19 cellular contexts compared by ENCODE assay signal in the genomic region with DNA sequence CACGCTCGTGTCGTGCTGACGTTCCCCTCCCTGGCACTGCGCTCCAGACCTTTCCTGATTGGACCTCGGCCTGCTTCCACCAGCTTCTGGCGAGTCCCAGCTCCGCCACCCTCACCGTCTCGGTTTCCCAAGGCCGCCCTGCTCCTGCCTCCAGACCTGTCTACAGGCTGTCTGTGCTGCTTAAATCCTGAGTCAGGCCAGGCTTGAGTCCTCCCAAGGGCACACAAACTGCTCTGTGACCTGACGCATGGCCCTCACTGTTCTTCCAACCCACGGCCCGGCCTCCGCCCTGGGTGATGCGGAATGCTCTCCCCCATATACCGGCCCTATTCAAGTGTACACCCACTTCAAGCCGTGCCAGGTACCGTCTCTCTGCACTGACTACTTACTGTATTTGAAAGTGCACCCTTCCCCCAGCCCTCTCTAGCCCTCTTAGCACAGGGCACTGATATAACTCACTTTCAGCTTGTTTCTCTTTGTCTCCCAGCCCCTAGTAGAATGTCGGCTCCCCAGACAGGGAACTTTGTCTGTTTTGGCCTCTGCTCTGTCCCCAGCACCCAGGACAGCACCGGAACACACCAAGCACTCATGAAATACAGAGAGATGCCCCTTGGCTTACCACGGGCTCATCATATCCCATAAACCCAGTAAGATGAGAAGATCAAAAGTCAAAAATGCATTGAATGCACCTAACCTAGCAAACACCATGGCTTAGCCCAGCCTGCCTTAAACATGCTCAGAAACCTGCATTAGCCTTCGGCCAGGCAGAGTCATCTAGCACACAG.
"Had no signal": no experiment of that assay in that cellular context is flagged by ENCODE, and none has a peak within 500 bp of the region (broad histone marks: within the 10 kb centered on the region; RNA-seq: fewer than 3 reads in every experiment).

No MANE protein-coding gene starts in this region.

- H3K4me1 ChIP-seq: heart left ventricle, sigmoid colon had no signal

- DNase-seq: activated CD4-positive, alpha-beta T cell treated with anti-CD3 and anti-CD28 coated beads, Interleukin-2, amount 50 U/mL, for 1 hour; activated CD8-positive, alpha-beta memory T cell treated with anti-CD3 and anti-CD28 coated beads for 24 hours; activated gamma-delta T cell; activated T-cell treated with anti-CD3 and anti-CD28 coated beads, Interleukin-2, amount 50 U/mL, for 72 hours; amygdala; left ventricle myocardium superior; naive B cell; sigmoid colon; stimulated activated CD4-positive, alpha-beta T cell treated with anti-CD3 and anti-CD28 coated beads, Interleukin-4, amount 100 ng/mL, for 4 hours; T-cell; T-helper 9 cell had no signal

- H3K4me3 ChIP-seq: heart left ventricle, mucosa of descending colon, sigmoid colon, SK-N-MC, thoracic aorta had no signal

- H3K27ac Mint-ChIP-seq: activated naive CD8-positive, alpha-beta T cell; activated T-cell treated with anti-CD3 and anti-CD28 coated beads, Interleukin-2, amount 50 U/mL, for 72 hours; stimulated activated memory B cell treated with anti-CD40 and anti-IgM and Interleukin-4, amounts not matched to agents 10 μg/mL and 1 μg/mL and 100 μg/mL, for 72 hours; T-cell had no signal

- H3K4me1 Mint-ChIP-seq: naive B cell; stimulated activated memory B cell treated with anti-CD40 and anti-IgM and Interleukin-4, amounts not matched to agents 10 μg/mL and 1 μg/mL and 100 μg/mL, for 72 hours had no signal

- H3K4me3 Mint-ChIP-seq: activated naive CD8-positive, alpha-beta T cell; activated T-cell treated with anti-CD3 and anti-CD28 coated beads, Interleukin-2, amount 50 U/mL, for 72 hours; naive B cell; stimulated activated memory B cell treated with anti-CD40 and anti-IgM and Interleukin-4, amounts not matched to agents 10 μg/mL and 1 μg/mL and 100 μg/mL, for 72 hours; T-cell had no signal

- H3K27me3 ChIP-seq: heart left ventricle, sigmoid colon had no signal

- H3K27ac ChIP-seq: heart left ventricle, neutrophil, sigmoid colon, SK-N-MC, thoracic aorta had no signal

- H3K36me3 ChIP-seq: neutrophil had no signal

- H3K9me3 Mint-ChIP-seq: naive B cell; stimulated activated memory B cell treated with anti-CD40 and anti-IgM and Interleukin-4, amounts not matched to agents 10 μg/mL and 1 μg/mL and 100 μg/mL, for 72 hours; T-cell had no signal

- H3K9me3 ChIP-seq: heart left ventricle, mucosa of descending colon, neutrophil, sigmoid colon, thoracic aorta had no signal

- ATAC-seq: activated CD4-positive, CD25-positive, alpha-beta regulatory T cell treated with anti-CD3 and anti-CD28 coated beads, Interleukin-2, amount 50 U/mL, for 24 hours; activated T-cell treated with anti-CD3 and anti-CD28 coated beads, Interleukin-2, amount 50 U/mL, for 72 hours; heart left ventricle; left ventricle myocardium superior; mucosa of descending colon; stimulated activated memory B cell treated with anti-CD40 and anti-IgM and Interleukin-4, amounts not matched to agents 10 μg/mL and 1 μg/mL and 100 μg/mL, for 72 hours; T-cell had no signal

- H3K36me3 Mint-ChIP-seq: naive B cell had no signal
